Comparison of ENCODE assay signal across 2 cellular contexts in the genomic region with DNA sequence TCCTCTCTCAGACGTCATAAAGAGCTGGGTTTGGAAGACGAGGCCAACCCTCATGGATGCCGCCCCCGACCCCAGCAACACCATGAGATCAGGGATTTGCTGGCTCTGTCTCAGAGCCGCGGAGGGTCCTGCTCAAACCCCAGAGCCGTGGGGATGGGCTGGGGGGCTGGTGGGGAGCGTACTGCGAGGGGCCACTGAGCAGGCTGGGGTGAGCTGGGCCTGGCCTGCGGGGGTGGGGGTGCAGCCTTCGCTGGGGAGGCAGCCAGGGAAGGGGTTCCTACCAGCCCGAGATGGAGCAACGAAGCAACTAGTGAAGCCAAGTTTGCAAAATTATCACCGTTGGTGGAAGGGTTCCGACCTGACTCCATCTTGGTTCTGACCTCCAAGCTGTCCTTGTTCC.
TF ChIP-seq lines count a peak whose summit lies in the region.

No MANE protein-coding gene starts in this region.

TF ChIP-seq in GM23338, 12 proteins besides CTCF, POLR2A, EP300 and RAD21 (continues in another document):
- TF ChIP-seq STAT1 (IDR thresholded peaks at IDR 0.05; ENCODE audit: unreplicated experiment): no peak
- no peak for TF ChIP-seq REST (IDR thresholded peaks at IDR 0.05; ENCODE audit: unreplicated experiment)
- TF ChIP-seq, protein P1, sequence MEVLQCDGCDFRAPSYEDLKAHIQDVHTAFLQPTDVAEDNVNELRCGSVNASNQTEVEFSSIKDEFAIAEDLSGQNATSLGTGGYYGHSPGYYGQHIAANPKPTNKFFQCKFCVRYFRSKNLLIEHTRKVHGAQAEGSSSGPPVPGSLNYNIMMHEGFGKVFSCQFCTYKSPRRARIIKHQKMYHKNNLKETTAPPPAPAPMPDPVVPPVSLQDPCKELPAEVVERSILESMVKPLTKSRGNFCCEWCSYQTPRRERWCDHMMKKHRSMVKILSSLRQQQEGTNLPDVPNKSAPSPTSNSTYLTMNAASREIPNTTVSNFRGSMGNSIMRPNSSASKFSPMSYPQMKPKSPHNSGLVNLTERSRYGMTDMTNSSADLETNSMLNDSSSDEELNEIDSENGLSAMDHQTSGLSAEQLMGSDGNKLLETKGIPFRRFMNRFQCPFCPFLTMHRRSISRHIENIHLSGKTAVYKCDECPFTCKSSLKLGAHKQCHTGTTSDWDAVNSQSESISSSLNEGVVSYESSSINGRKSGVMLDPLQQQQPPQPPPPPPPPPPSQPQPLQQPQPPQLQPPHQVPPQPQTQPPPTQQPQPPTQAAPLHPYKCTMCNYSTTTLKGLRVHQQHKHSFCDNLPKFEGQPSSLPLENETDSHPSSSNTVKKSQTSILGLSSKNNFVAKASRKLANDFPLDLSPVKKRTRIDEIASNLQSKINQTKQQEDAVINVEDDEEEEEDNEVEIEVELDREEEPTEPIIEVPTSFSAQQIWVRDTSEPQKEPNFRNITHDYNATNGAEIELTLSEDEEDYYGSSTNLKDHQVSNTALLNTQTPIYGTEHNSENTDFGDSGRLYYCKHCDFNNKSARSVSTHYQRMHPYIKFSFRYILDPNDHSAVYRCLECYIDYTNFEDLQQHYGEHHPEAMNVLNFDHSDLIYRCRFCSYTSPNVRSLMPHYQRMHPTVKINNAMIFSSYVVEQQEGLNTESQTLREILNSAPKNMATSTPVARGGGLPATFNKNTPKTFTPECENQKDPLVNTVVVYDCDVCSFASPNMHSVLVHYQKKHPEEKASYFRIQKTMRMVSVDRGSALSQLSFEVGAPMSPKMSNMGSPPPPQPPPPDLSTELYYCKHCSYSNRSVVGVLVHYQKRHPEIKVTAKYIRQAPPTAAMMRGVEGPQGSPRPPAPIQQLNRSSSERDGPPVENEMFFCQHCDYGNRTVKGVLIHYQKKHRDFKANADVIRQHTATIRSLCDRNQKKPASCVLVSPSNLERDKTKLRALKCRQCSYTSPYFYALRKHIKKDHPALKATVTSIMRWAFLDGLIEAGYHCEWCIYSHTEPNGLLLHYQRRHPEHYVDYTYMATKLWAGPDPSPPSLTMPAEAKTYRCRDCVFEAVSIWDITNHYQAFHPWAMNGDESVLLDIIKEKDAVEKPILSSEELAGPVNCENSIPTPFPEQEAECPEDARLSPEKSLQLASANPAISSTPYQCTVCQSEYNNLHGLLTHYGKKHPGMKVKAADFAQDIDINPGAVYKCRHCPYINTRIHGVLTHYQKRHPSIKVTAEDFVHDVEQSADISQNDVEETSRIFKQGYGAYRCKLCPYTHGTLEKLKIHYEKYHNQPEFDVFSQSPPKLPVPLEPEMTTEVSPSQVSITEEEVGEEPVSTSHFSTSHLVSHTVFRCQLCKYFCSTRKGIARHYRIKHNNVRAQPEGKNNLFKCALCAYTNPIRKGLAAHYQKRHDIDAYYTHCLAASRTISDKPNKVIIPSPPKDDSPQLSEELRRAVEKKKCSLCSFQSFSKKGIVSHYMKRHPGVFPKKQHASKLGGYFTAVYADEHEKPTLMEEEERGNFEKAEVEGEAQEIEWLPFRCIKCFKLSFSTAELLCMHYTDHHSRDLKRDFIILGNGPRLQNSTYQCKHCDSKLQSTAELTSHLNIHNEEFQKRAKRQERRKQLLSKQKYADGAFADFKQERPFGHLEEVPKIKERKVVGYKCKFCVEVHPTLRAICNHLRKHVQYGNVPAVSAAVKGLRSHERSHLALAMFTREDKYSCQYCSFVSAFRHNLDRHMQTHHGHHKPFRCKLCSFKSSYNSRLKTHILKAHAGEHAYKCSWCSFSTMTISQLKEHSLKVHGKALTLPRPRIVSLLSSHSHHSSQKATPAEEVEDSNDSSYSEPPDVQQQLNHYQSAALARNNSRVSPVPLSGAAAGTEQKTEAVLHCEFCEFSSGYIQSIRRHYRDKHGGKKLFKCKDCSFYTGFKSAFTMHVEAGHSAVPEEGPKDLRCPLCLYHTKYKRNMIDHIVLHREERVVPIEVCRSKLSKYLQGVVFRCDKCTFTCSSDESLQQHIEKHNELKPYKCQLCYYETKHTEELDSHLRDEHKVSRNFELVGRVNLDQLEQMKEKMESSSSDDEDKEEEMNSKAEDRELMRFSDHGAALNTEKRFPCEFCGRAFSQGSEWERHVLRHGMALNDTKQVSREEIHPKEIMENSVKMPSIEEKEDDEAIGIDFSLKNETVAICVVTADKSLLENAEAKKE (CRISPR knock-in tag; IDR thresholded peaks at IDR 0.05): no peak
- no peak for TF ChIP-seq CREB1 (CRISPR knock-in tag; IDR thresholded peaks at IDR 0.05; ENCODE audit: low read depth)
- TF ChIP-seq ZNF331 (CRISPR knock-in tag; IDR thresholded peaks at IDR 0.05; ENCODE audit: low read depth): no peak
- no peak for TF ChIP-seq NANOG (IDR thresholded peaks at IDR 0.05; ENCODE audit: borderline replicate concordance)
- TF ChIP-seq EZH2phosphoT487 (IDR thresholded peaks at IDR 0.05; ENCODE audit: unreplicated experiment): no peak
- TF ChIP-seq JUNB (IDR thresholded peaks at IDR 0.05; ENCODE audit: unreplicated experiment): no peak
- no peak for TF ChIP-seq ZNF114 (CRISPR knock-in tag; IDR thresholded peaks at IDR 0.05)
- TF ChIP-seq EZH2 (IDR thresholded peaks at IDR 0.05; ENCODE audit: low read depth, unreplicated experiment): no peak
- TF ChIP-seq POLR2AphosphoS5 (IDR thresholded peaks at IDR 0.05; ENCODE audit: low read depth): no peak

TF ChIP-seq in H1, 55 proteins besides CTCF, POLR2A, EP300 and RAD21:
- TF ChIP-seq, protein P2, sequence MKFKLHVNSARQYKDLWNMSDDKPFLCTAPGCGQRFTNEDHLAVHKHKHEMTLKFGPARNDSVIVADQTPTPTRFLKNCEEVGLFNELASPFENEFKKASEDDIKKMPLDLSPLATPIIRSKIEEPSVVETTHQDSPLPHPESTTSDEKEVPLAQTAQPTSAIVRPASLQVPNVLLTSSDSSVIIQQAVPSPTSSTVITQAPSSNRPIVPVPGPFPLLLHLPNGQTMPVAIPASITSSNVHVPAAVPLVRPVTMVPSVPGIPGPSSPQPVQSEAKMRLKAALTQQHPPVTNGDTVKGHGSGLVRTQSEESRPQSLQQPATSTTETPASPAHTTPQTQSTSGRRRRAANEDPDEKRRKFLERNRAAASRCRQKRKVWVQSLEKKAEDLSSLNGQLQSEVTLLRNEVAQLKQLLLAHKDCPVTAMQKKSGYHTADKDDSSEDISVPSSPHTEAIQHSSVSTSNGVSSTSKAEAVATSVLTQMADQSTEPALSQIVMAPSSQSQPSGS (IDR thresholded peaks at IDR 0.05; ENCODE audit: low read length): no peak
- TF ChIP-seq CHD1 (IDR thresholded peaks at IDR 0.05; ENCODE audit: low read depth, low read length): no peak
- no peak for TF ChIP-seq CEBPB (IDR thresholded peaks at IDR 0.05; ENCODE audit: low read depth, low read length)
- no peak for TF ChIP-seq NANOG (IDR thresholded peaks at IDR 0.05; ENCODE audit: insufficient read depth, low read depth, low read length, poor library complexity, severe bottlenecking)
- no peak for TF ChIP-seq GTF2F1 (IDR thresholded peaks at IDR 0.05; ENCODE audit: borderline replicate concordance, low read depth, low read length)
- TF ChIP-seq SUZ12 (IDR thresholded peaks at IDR 0.05; ENCODE audit: low read length): no peak
- no peak for TF ChIP-seq SIRT6 (IDR thresholded peaks at IDR 0.05; ENCODE audit: low read length)
- TF ChIP-seq RNF2 (IDR thresholded peaks at IDR 0.05; ENCODE audit: borderline replicate concordance, low read depth, low read length, missing control alignments, poor library complexity, severe bottlenecking): no peak
- no peak for TF ChIP-seq TEAD4 (IDR thresholded peaks at IDR 0.05; ENCODE audit: low read depth, low read length)
